ENCODE assay signal across 20 cellular contexts in the genomic region with DNA sequence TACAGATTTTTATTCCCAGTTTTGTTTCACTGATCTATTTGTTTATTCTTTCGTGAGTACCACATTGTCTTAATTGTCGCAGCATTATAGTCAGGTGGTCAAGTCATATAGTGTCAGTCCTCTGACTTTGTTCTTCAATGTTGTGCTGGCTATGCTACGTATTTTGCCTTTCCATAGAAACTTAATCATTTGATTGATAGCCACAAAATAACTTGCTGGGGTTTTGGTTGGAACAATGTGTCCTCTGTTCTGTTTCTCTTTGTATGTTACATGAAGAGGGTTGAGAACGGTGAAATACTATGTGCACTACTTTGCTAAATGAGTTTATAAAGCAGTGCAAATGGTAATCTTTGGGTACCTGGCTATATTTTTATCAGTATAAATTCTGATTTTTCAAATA.
"Had no signal": no experiment of that assay in that cellular context is flagged by ENCODE, and none has a peak within 500 bp of the region (broad histone marks: within the 10 kb centered on the region; RNA-seq: fewer than 3 reads in every experiment).

No MANE protein-coding gene starts in this region.

- H3K4me3 Mint-ChIP-seq: activated naive CD8-positive, alpha-beta T cell treated with anti-CD3 and anti-CD28 coated beads, Interleukin-2, amount 10 ng/mL, durations not matched to agents 7 days and 5 days; dendritic cell treated with granulocyte-macrophage colony-stimulating factor and Interleukin-4, amounts not matched to agents 40 ng/mL and 50 ng/mL, for 4 days; nephron had no signal

- DNase-seq: activated CD4-positive, alpha-beta T cell treated with anti-CD3 and anti-CD28 coated beads for 1 hour; activated naive CD4-positive, alpha-beta T cell; activated naive CD8-positive, alpha-beta T cell treated with anti-CD3 and anti-CD28 coated beads, Interleukin-2, amount 10 ng/mL, durations not matched to agents 7 days and 5 days; activated T-cell treated with anti-CD3 and anti-CD28 coated beads for 4 hours; aorta; effector memory CD4-positive, alpha-beta T cell; esophagus squamous epithelium; left colon; lower lobe of right lung; right cardiac atrium; stimulated activated naive CD8-positive, alpha-beta T cell treated with anti-CD3 and anti-CD28 coated beads, Interleukin-15, Interleukin-2, amounts not matched to agents 100 U/mL and 50 U/mL, for 24 hours; SW 1271; T-helper 2 cell; testis; upper lobe of left lung had no signal

- H3K27ac ChIP-seq: esophagus squamous epithelium, hepatocyte, lower lobe of right lung, prostate gland, testis, upper lobe of left lung, VCaP had no signal

- ATAC-seq: left colon; lower lobe of right lung; right cardiac atrium; stimulated activated naive CD8-positive, alpha-beta T cell treated with anti-CD3 and anti-CD28 coated beads, Interleukin-15, Interleukin-2, amounts not matched to agents 100 U/mL and 50 U/mL, for 24 hours had no signal

- H3K27me3 Mint-ChIP-seq: activated naive CD8-positive, alpha-beta T cell treated with anti-CD3 and anti-CD28 coated beads, Interleukin-2, amount 10 ng/mL, durations not matched to agents 7 days and 5 days; dendritic cell treated with granulocyte-macrophage colony-stimulating factor and Interleukin-4, amounts not matched to agents 40 ng/mL and 50 ng/mL, for 4 days had no signal

- H3K27ac Mint-ChIP-seq: activated naive CD8-positive, alpha-beta T cell treated with anti-CD3 and anti-CD28 coated beads, Interleukin-2, amount 10 ng/mL, durations not matched to agents 7 days and 5 days; dendritic cell treated with granulocyte-macrophage colony-stimulating factor and Interleukin-4, amounts not matched to agents 40 ng/mL and 50 ng/mL, for 4 days; nephron had no signal

- H3K4me1 Mint-ChIP-seq: nephron had no signal

- H3K9me3 Mint-ChIP-seq: dendritic cell treated with granulocyte-macrophage colony-stimulating factor and Interleukin-4, amounts not matched to agents 40 ng/mL and 50 ng/mL, for 4 days had no signal
